23 cellular contexts compared by ENCODE assay signal in genomic region chr11:93100211-93100610, GRCh38.
DNase-seq lines count a peak whose midpoint lies in the region; ATAC-seq and TF ChIP-seq lines count a peak whose summit lies in the region.
"Had no signal": no experiment of that assay in that cellular context is flagged by ENCODE, and none has a peak within 500 bp of the region (broad histone marks: within the 10 kb centered on the region; RNA-seq: fewer than 3 reads in every experiment).

No MANE protein-coding gene starts in this region.

- no peak overlapping the region for H4K91ac ChIP-seq in IMR-90 (ENCODE audit: insufficient read depth, low read depth, low read length)

- peaks cover 6% of the 10 kb centered on the region for H3K4me1 ChIP-seq in IMR-90 (ENCODE audit: control insufficient read depth, insufficient read depth, low read length)

- H3K14ac ChIP-seq in IMR-90 (replicated peaks; ENCODE audit: low read depth, low read length): 0 out of 2 replicates have a peak overlapping the region, but pooled peaks have one; percentile 29

- peak overlapping the region; percentile 28; the same call in 1 of the 2 replicates for H2BK120ac ChIP-seq in IMR-90 (ENCODE audit: low read depth, low read length)

- H3K27me3 ChIP-seq in IMR-90 (ENCODE audit: control insufficient read depth, insufficient read depth, low read length): no peaks in the 10 kb centered on the region
- H3K27me3 ChIP-seq: hepatocyte had no signal

- intact Hi-C loops in IMR-90 (cut with micrococcal nuclease): no loop called here
- intact Hi-C loops in activated T-helper 2 cell treated with anti-CD3 and anti-CD28 coated beads, Interferon-gamma antibody, Interleukin-2, Interleukin-4, amounts not matched to agents 10 μg/mL and 5 μg/mL and 100 μg/mL, durations not matched to agents 14 hours and 24 hours and 36 hours (cut with micrococcal nuclease): no loop called here

- H3K4ac ChIP-seq in IMR-90 (ENCODE audit: low read depth, low read length): peak overlapping the region; percentile 37

- H3K9ac ChIP-seq in IMR-90 (ENCODE audit: low read depth, low read length): peak overlapping the region; percentile 10; the same call in 1 of the 2 replicates

- TF ChIP-seq CTCF in IMR-90 (conservative IDR thresholded peaks at IDR 0.05; ENCODE audit: low read depth, low read length): no peak

- no peak overlapping the region for H2AK9ac ChIP-seq in IMR-90 (replicated peaks; ENCODE audit: low read depth, low read length, poor library complexity)

- peak overlapping the region; percentile 18; the same call in 1 of the 2 replicates for H3K4me2 ChIP-seq in IMR-90 (ENCODE audit: low read depth, low read length)
- H3K4me2 ChIP-seq: hepatocyte had no signal

- no peaks in the 10 kb centered on the region for H3K9me3 ChIP-seq in IMR-90 (ENCODE audit: control insufficient read depth, insufficient read depth, low read length)

- TF ChIP-seq POLR2A in IMR-90 (IDR thresholded peaks at IDR 0.05; ENCODE audit: low read depth, low read length): no peak

- WGBS in IMR-90 (ENCODE audit: extremely low coverage in 2 of 2, insufficient read length in 1 of 2), 2 experiments: no CpG with 5 or more reads among the region's 2 CpGs

- no peak for TF ChIP-seq RAD21 in IMR-90 (IDR thresholded peaks at IDR 0.05; ENCODE audit: low read length)

- no peak overlapping the region for H3K27ac Mint-ChIP-seq in activated T-helper 2 cell treated with anti-CD3 and anti-CD28 coated beads, Interferon-gamma antibody, Interleukin-2, Interleukin-4, amounts not matched to agents 10 μg/mL and 5 μg/mL and 100 μg/mL, durations not matched to agents 14 hours and 24 hours and 36 hours
- no peak overlapping the region for H3K27ac Mint-ChIP-seq in activated T-cell treated with anti-CD3 and anti-CD28 coated beads, Interleukin-2, amount 50 U/mL, for 72 hours
- H3K27ac Mint-ChIP-seq in stimulated activated memory B cell treated with anti-CD40 and anti-IgM and Interleukin-4, amounts not matched to agents 10 μg/mL and 1 μg/mL and 100 μg/mL, for 72 hours: no peak overlapping the region
- H3K27ac Mint-ChIP-seq: activated CD8-positive, alpha-beta memory T cell treated with anti-CD3 and anti-CD28 coated beads, Interleukin-2, amount 10 ng/mL, durations not matched to agents 7 days and 5 days; activated T-helper 17 cell treated with anti-CD3 and anti-CD28 coated beads, Interleukin-2, amount 50 U/mL, for 72 hours; CD4-positive, alpha-beta T cell; effector memory CD8-positive, alpha-beta T cell; IgD-negative memory B cell; mesothelial cell of epicardium; progenitor cell of endocrine pancreas; T-cell had no signal

- H4K5ac ChIP-seq in IMR-90 (ENCODE audit: low read depth, low read length): no peak overlapping the region

- peak overlapping the region; percentile 33; the same call in 1 of the 2 replicates for H3K18ac ChIP-seq in IMR-90 (ENCODE audit: low read depth, low read length)

- no peak overlapping the region; the same call in 1 of the 2 replicates for H3K23ac ChIP-seq in IMR-90 (ENCODE audit: low read depth, low read length)

- in situ Hi-C loops in IMR-90 (cut with MboI; ENCODE audit: low sequenced_read_pairs): no loop called here

- POLR2A ChIA-PET in IMR-90 (lab: Charles Lee; ENCODE audit: unreplicated experiment): no interaction called here

- H3K9me1 ChIP-seq in IMR-90 (ENCODE audit: insufficient read depth, low read length): peaks cover 8% of the 10 kb centered on the region

- H3K56ac ChIP-seq in IMR-90 (ENCODE audit: extremely low read depth, insufficient read depth, low read length): no peak overlapping the region

- peak; percentile 9 for DNase-seq in AG08396 (ENCODE audit: low spot score)
- DNase-seq in IMR-90: peak; percentile 36
- peak; percentile 16 for DNase-seq in dedifferentiated amniotic fluid mesenchymal stem cell (ENCODE audit: extremely low spot score)
- peak; percentile 6 for DNase-seq in myocyte (ENCODE audit: low read depth)
- DNase-seq in activated T-helper 2 cell treated with anti-CD3 and anti-CD28 coated beads, Interferon-gamma antibody, Interleukin-2, Interleukin-4, amounts not matched to agents 10 μg/mL and 5 μg/mL and 100 μg/mL, durations not matched to agents 14 hours and 24 hours and 36 hours (ENCODE audit: low spot score): no peak
- DNase-seq in activated T-cell treated with anti-CD3 and anti-CD28 coated beads, Interleukin-2, amount 50 U/mL, for 72 hours: no peak
- no peak for DNase-seq in cortex of kidney (lab: John Stamatoyannopoulos, UW)
- DNase-seq: activated CD4-positive, alpha-beta T cell treated with anti-CD3 and anti-CD28 coated beads for 4 hours; activated CD8-positive, alpha-beta memory T cell treated with anti-CD3 and anti-CD28 coated beads, Interleukin-2, amount 10 ng/mL, durations not matched to agents 7 days and 5 days; CD4-positive, alpha-beta T cell; cerebellar nuclear complex; effector memory CD8-positive, alpha-beta T cell; NCI-H2029 treated with DMSO at 0.1 percent for 48 hours; nephron progenitor cell; RPMI8226; stimulated activated CD4-positive, alpha-beta T cell treated with anti-CD3 and anti-CD28 coated beads, Interleukin-4, amount 100 ng/mL, for 24 hours; T-cell had no signal

- peaks cover 6% of the 10 kb centered on the region for H3K9me3 Mint-ChIP-seq in activated T-helper 2 cell treated with anti-CD3 and anti-CD28 coated beads, Interferon-gamma antibody, Interleukin-2, Interleukin-4, amounts not matched to agents 10 μg/mL and 5 μg/mL and 100 μg/mL, durations not matched to agents 14 hours and 24 hours and 36 hours
- H3K9me3 Mint-ChIP-seq in activated T-cell treated with anti-CD3 and anti-CD28 coated beads, Interleukin-2, amount 50 U/mL, for 72 hours: peaks cover 4 to 9% of the 10 kb centered on the region in 2 donors
- H3K9me3 Mint-ChIP-seq in stimulated activated memory B cell treated with anti-CD40 and anti-IgM and Interleukin-4, amounts not matched to agents 10 μg/mL and 1 μg/mL and 100 μg/mL, for 72 hours: peaks cover 14% of the 10 kb centered on the region

- no peaks in the 10 kb centered on the region for H3K79me1 ChIP-seq in IMR-90 (ENCODE audit: low read depth in 1 of 2, low read length in 2 of 2)

- no peaks in the 10 kb centered on the region for H3K36me3 Mint-ChIP-seq in activated T-helper 2 cell treated with anti-CD3 and anti-CD28 coated beads, Interferon-gamma antibody, Interleukin-2, Interleukin-4, amounts not matched to agents 10 μg/mL and 5 μg/mL and 100 μg/mL, durations not matched to agents 14 hours and 24 hours and 36 hours (ENCODE audit: low read depth)
- H3K36me3 Mint-ChIP-seq in activated T-cell treated with anti-CD3 and anti-CD28 coated beads, Interleukin-2, amount 50 U/mL, for 72 hours (ENCODE audit: insufficient read depth in 2 of 2): peaks cover 0 to 2% of the 10 kb centered on the region in 2 donors
- H3K36me3 Mint-ChIP-seq in stimulated activated memory B cell treated with anti-CD40 and anti-IgM and Interleukin-4, amounts not matched to agents 10 μg/mL and 1 μg/mL and 100 μg/mL, for 72 hours: peaks cover 5% of the 10 kb centered on the region
- H3K36me3 Mint-ChIP-seq: activated CD8-positive, alpha-beta memory T cell treated with anti-CD3 and anti-CD28 coated beads, Interleukin-2, amount 10 ng/mL, durations not matched to agents 7 days and 5 days; T-cell had no signal

- no peak overlapping the region for H2BK20ac ChIP-seq in IMR-90 (ENCODE audit: low read depth, low read length)

- peaks cover 2% of the 10 kb centered on the region for H3K4me1 Mint-ChIP-seq in activated T-helper 2 cell treated with anti-CD3 and anti-CD28 coated beads, Interferon-gamma antibody, Interleukin-2, Interleukin-4, amounts not matched to agents 10 μg/mL and 5 μg/mL and 100 μg/mL, durations not matched to agents 14 hours and 24 hours and 36 hours (ENCODE audit: low read depth)
- H3K4me1 Mint-ChIP-seq in activated T-cell treated with anti-CD3 and anti-CD28 coated beads, Interleukin-2, amount 50 U/mL, for 72 hours (ENCODE audit: low read depth): no peaks in the 10 kb centered on the region
- H3K4me1 Mint-ChIP-seq in stimulated activated memory B cell treated with anti-CD40 and anti-IgM and Interleukin-4, amounts not matched to agents 10 μg/mL and 1 μg/mL and 100 μg/mL, for 72 hours: no peaks in the 10 kb centered on the region
- H3K4me1 Mint-ChIP-seq: activated CD8-positive, alpha-beta memory T cell treated with anti-CD3 and anti-CD28 coated beads, Interleukin-2, amount 10 ng/mL, durations not matched to agents 7 days and 5 days; activated T-helper 17 cell treated with anti-CD3 and anti-CD28 coated beads, Interleukin-2, amount 50 U/mL, for 72 hours; IgD-negative memory B cell; mesothelial cell of epicardium; T-cell had no signal

- CTCF ChIA-PET in IMR-90 (lab: Yijun Ruan, JAX): interaction anchor here (0.8 to 1.8 kb wide), 3 partner anchors 9 to 11 kb away, joined by 3 to 8 read pairs (median 5); no protein-coding TSS in a partner anchor

- H3K36me3 ChIP-seq in IMR-90 (ENCODE audit: control insufficient read depth, insufficient read depth, low read length): no peaks in the 10 kb centered on the region

- dilution Hi-C loops in IMR-90 (cut with HindIII; ENCODE audit: low sequenced_read_pairs, unreplicated experiment): no loop called here

- H3K27ac ChIP-seq in IMR-90 (ENCODE audit: insufficient read depth, low read length): peak overlapping the region; percentile 6; the same call in 1 of the 2 replicates
- H3K27ac ChIP-seq: hepatocyte had no signal

- H3K27me3 Mint-ChIP-seq in activated T-helper 2 cell treated with anti-CD3 and anti-CD28 coated beads, Interferon-gamma antibody, Interleukin-2, Interleukin-4, amounts not matched to agents 10 μg/mL and 5 μg/mL and 100 μg/mL, durations not matched to agents 14 hours and 24 hours and 36 hours (ENCODE audit: low read depth): peaks cover 3% of the 10 kb centered on the region
- H3K27me3 Mint-ChIP-seq in activated T-cell treated with anti-CD3 and anti-CD28 coated beads, Interleukin-2, amount 50 U/mL, for 72 hours (ENCODE audit: low read depth): peaks cover 4% of the 10 kb centered on the region
- peaks cover 6% of the 10 kb centered on the region for H3K27me3 Mint-ChIP-seq in stimulated activated memory B cell treated with anti-CD40 and anti-IgM and Interleukin-4, amounts not matched to agents 10 μg/mL and 1 μg/mL and 100 μg/mL, for 72 hours
- H3K27me3 Mint-ChIP-seq: progenitor cell of endocrine pancreas had no signal

- H3K4me3 ChIP-seq in IMR-90 (ENCODE audit: insufficient read depth, low read depth, low read length): no peak overlapping the region
- H3K4me3 ChIP-seq: hepatocyte had no signal

- no TSS peak for BruUV-seq in IMR-90 (replicated peaks; lab: Mats Ljungman, UMichigan)

- peak overlapping the region; percentile 15; the same call in 1 of the 2 replicates for H2AK5ac ChIP-seq in IMR-90 (ENCODE audit: low read depth, low read length)

- H4K20me1 ChIP-seq in IMR-90 (ENCODE audit: insufficient read depth, low read length): no peaks in the 10 kb centered on the region

- peak; percentile 67 for ATAC-seq in IMR-90 (ENCODE audit: low read depth)
- ATAC-seq in activated T-cell treated with anti-CD3 and anti-CD28 coated beads, Interleukin-2, amount 50 U/mL, for 72 hours (replicated peaks in 1 of 2): no peak
- no peak for ATAC-seq in stimulated activated memory B cell treated with anti-CD40 and anti-IgM and Interleukin-4, amounts not matched to agents 10 μg/mL and 1 μg/mL and 100 μg/mL, for 72 hours
- ATAC-seq: activated CD8-positive, alpha-beta memory T cell treated with anti-CD3 and anti-CD28 coated beads, Interleukin-2, amount 10 ng/mL, durations not matched to agents 7 days and 5 days; activated T-helper 17 cell treated with anti-CD3 and anti-CD28 coated beads, Interleukin-2, amount 50 U/mL, for 72 hours; effector memory CD8-positive, alpha-beta T cell; T-cell had no signal

- 0 out of 4 replicates have a peak overlapping the region, but pooled peaks of 1 of the 2 experiments have one; percentile 2 for H4K8ac ChIP-seq in IMR-90 (ENCODE audit: low read depth in 2 of 2, low read length in 2 of 2)

- peak overlapping the region; percentile 14 for H2BK5ac ChIP-seq in IMR-90 (ENCODE audit: low read depth, low read length, poor library complexity, severe bottlenecking)

- no peak overlapping the region; the same call in 2 of the 3 replicates for H2BK15ac ChIP-seq in IMR-90 (ENCODE audit: low read depth, low read length)

- no peak overlapping the region for H3K4me3 Mint-ChIP-seq in activated T-helper 2 cell treated with anti-CD3 and anti-CD28 coated beads, Interferon-gamma antibody, Interleukin-2, Interleukin-4, amounts not matched to agents 10 μg/mL and 5 μg/mL and 100 μg/mL, durations not matched to agents 14 hours and 24 hours and 36 hours (ENCODE audit: low read depth)
- H3K4me3 Mint-ChIP-seq in activated T-cell treated with anti-CD3 and anti-CD28 coated beads, Interleukin-2, amount 50 U/mL, for 72 hours: no peak overlapping the region
- no peak overlapping the region for H3K4me3 Mint-ChIP-seq in stimulated activated memory B cell treated with anti-CD40 and anti-IgM and Interleukin-4, amounts not matched to agents 10 μg/mL and 1 μg/mL and 100 μg/mL, for 72 hours
- H3K4me3 Mint-ChIP-seq: activated CD8-positive, alpha-beta memory T cell treated with anti-CD3 and anti-CD28 coated beads, Interleukin-2, amount 10 ng/mL, durations not matched to agents 7 days and 5 days; activated T-helper 17 cell treated with anti-CD3 and anti-CD28 coated beads, Interleukin-2, amount 50 U/mL, for 72 hours; CD4-positive, alpha-beta T cell; effector memory CD8-positive, alpha-beta T cell; IgD-negative memory B cell; mesothelial cell of epicardium; nephron progenitor cell; T-cell had no signal

- peak overlapping the region; percentile 77 for H2AFZ ChIP-seq in IMR-90 (replicated peaks; ENCODE audit: low read length, poor library complexity)
- H2AFZ ChIP-seq: hepatocyte had no signal

Comparison
In these comparisons a context has a peak if more than half of its experiments do, and no peak if none do; other contexts are left out.
1. DNase-seq: peak in AG08396 (single experiment), IMR-90 (single experiment), dedifferentiated amniotic fluid mesenchymal stem cell (single experiment) and myocyte (single experiment); none in activated T-helper 2 cell treated with anti-CD3 and anti-CD28 coated beads, Interferon-gamma antibody, Interleukin-2, Interleukin-4, amounts not matched to agents 10 μg/mL and 5 μg/mL and 100 μg/mL, durations not matched to agents 14 hours and 24 hours and 36 hours (single experiment), activated T-cell treated with anti-CD3 and anti-CD28 coated beads, Interleukin-2, amount 50 U/mL, for 72 hours (0 of 2) and cortex of kidney (single experiment).